ENCODE assay signal across 19 cellular contexts in genomic region chr12:89075890-89076591, GRCh38.
"Had no signal": no experiment of that assay in that cellular context is flagged by ENCODE, and none has a peak within 500 bp of the region (broad histone marks: within the 10 kb centered on the region; RNA-seq: fewer than 3 reads in every experiment).

No MANE protein-coding gene starts in this region.

- H3K4me3 ChIP-seq: adrenal gland, mucosa of descending colon, transverse colon had no signal

- ATAC-seq: activated T-helper 17 cell treated with anti-CD3 and anti-CD28 coated beads, Interleukin-2, amount 50 U/mL, for 72 hours; left cardiac atrium; mucosa of descending colon; naive thymus-derived CD8-positive, alpha-beta T cell; right cardiac atrium; stimulated activated naive B cell treated with anti-CD40 and anti-IgM and Interleukin-4, amounts not matched to agents 10 μg/mL and 1 μg/mL and 100 μg/mL, for 72 hours had no signal

- DNase-seq: activated CD4-positive, alpha-beta T cell treated with anti-CD3 and anti-CD28 coated beads, Interleukin-2, amount 10 ng/mL, durations not matched to agents 7 days and 5 days; activated CD4-positive, CD25-positive, alpha-beta regulatory T cell; activated naive CD4-positive, alpha-beta T cell treated with anti-CD3 and anti-CD28 coated beads, Interleukin-2, amount 10 ng/mL, durations not matched to agents 7 days and 5 days; activated T-cell treated with anti-CD3 and anti-CD28 coated beads for 4 hours; adrenal gland; central memory CD4-positive, alpha-beta T cell; cortex of kidney; effector CD8-positive, alpha-beta T cell; glutamatergic neuron; left cardiac atrium; mammary epithelial cell; mucosa of descending colon; naive thymus-derived CD8-positive, alpha-beta T cell; posterior cingulate gyrus; right cardiac atrium; stimulated activated CD4-positive, alpha-beta T cell treated with anti-CD3 and anti-CD28 coated beads, Interleukin-2, amount 100 ng/mL, for 24 hours; stimulated activated naive B cell treated with anti-CD40 and anti-IgM and Interleukin-4, amounts not matched to agents 10 μg/mL and 1 μg/mL and 100 μg/mL, for 72 hours; transverse colon had no signal
